In genomic region chr12:3959799-3960560, GRCh38 we compare ENCODE assay signal across 1 cellular context.
TF ChIP-seq lines count a peak whose summit lies in the region.

No MANE protein-coding gene starts in this region.

TF ChIP-seq in HepG2, 621 proteins besides CTCF, POLR2A, EP300 and RAD21 (continued from another document and continues in another):
- TF ChIP-seq ZBTB42 (CRISPR knock-in tag; IDR thresholded peaks at IDR 0.05): no peak
- no peak for TF ChIP-seq KAT2B (IDR thresholded peaks at IDR 0.05; ENCODE audit: borderline replicate concordance, low read depth, low read length)
- 0 out of 2 replicates have a peak, but pooled peaks have one; percentile 29 for TF ChIP-seq FOXJ3 (CRISPR knock-in tag; IDR thresholded peaks at IDR 0.05; ENCODE audit: borderline replicate concordance)
- peak; percentile 47; the same call in 1 of the 2 replicates for TF ChIP-seq MED13 (CRISPR knock-in tag; IDR thresholded peaks at IDR 0.05)
- no peak for TF ChIP-seq BATF2 (CRISPR knock-in tag; IDR thresholded peaks at IDR 0.05)
- TF ChIP-seq ZNF605 (CRISPR knock-in tag; IDR thresholded peaks at IDR 0.05): no peak
- TF ChIP-seq ZFP41 (CRISPR knock-in tag; IDR thresholded peaks at IDR 0.05; ENCODE audit: borderline replicate concordance): no peak
- TF ChIP-seq, protein P1, sequence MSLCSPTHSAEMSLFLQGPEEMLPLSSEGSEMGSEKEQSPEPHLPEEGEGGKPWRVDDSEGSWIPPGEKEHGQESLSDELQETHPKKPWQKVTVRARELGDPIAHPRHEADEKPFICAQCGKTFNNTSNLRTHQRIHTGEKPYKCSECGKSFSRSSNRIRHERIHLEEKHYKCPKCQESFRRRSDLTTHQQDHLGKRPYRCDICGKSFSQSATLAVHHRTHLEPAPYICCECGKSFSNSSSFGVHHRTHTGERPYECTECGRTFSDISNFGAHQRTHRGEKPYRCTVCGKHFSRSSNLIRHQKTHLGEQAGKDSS (CRISPR knock-in tag; IDR thresholded peaks at IDR 0.05; ENCODE audit: borderline replicate concordance, low read depth): peak; percentile 49; the same call in 1 of the 2 replicates
- TF ChIP-seq ZNF609 (CRISPR knock-in tag; IDR thresholded peaks at IDR 0.05; ENCODE audit: borderline replicate concordance): peak; percentile 25; the same call in 1 of the 2 replicates
- TF ChIP-seq ZNF142 (CRISPR knock-in tag; IDR thresholded peaks at IDR 0.05): no peak
- TF ChIP-seq ZNF331 (CRISPR knock-in tag; IDR thresholded peaks at IDR 0.05): no peak
- TF ChIP-seq TP53 (CRISPR knock-in tag; conservative IDR thresholded peaks at IDR 0.05): no peak
- TF ChIP-seq ZNF782 (CRISPR knock-in tag; IDR thresholded peaks at IDR 0.05; ENCODE audit: borderline replicate concordance): peak; percentile 32; the same call in 1 of the 2 replicates
- TF ChIP-seq ZNF281 (CRISPR knock-in tag; IDR thresholded peaks at IDR 0.05; ENCODE audit: borderline replicate concordance): 0 out of 2 replicates have a peak, but pooled peaks have one; percentile 12
- TF ChIP-seq PRDM4 (CRISPR knock-in tag; IDR thresholded peaks at IDR 0.05; ENCODE audit: borderline replicate concordance): no peak
- TF ChIP-seq TARDBP (CRISPR knock-in tag; IDR thresholded peaks at IDR 0.05): no peak
- no peak for TF ChIP-seq ZC3H4 (CRISPR knock-in tag; IDR thresholded peaks at IDR 0.05; ENCODE audit: borderline replicate concordance)
- no peak for TF ChIP-seq ZNF33B (CRISPR knock-in tag; IDR thresholded peaks at IDR 0.05)
- TF ChIP-seq, protein P2, sequence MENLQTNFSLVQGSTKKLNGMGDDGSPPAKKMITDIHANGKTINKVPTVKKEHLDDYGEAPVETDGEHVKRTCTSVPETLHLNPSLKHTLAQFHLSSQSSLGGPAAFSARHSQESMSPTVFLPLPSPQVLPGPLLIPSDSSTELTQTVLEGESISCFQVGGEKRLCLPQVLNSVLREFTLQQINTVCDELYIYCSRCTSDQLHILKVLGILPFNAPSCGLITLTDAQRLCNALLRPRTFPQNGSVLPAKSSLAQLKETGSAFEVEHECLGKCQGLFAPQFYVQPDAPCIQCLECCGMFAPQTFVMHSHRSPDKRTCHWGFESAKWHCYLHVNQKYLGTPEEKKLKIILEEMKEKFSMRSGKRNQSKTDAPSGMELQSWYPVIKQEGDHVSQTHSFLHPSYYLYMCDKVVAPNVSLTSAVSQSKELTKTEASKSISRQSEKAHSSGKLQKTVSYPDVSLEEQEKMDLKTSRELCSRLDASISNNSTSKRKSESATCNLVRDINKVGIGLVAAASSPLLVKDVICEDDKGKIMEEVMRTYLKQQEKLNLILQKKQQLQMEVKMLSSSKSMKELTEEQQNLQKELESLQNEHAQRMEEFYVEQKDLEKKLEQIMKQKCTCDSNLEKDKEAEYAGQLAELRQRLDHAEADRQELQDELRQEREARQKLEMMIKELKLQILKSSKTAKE (CRISPR knock-in tag; IDR thresholded peaks at IDR 0.05; ENCODE audit: borderline replicate concordance): peak; percentile 85
- TF ChIP-seq ZSCAN25 (CRISPR knock-in tag; IDR thresholded peaks at IDR 0.05): no peak
- TF ChIP-seq NFKB2 (CRISPR knock-in tag; IDR thresholded peaks at IDR 0.05; ENCODE audit: borderline replicate concordance): 0 out of 2 replicates have a peak, but pooled peaks have one; percentile 41
- TF ChIP-seq, protein P3, sequence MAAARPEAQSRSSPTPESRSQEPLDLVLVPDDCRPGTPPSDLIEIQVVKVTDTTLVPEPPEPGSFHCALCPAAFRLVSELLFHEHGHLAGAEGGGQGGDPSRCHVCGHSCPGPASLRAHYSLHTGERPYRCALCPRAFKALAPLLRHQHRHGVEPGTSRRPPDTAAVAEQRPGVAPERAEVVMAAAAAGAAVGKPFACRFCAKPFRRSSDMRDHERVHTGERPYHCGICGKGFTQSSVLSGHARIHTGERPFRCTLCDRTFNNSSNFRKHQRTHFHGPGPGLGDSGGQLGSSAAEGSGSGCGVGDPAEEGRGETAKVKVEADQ (CRISPR knock-in tag; IDR thresholded peaks at IDR 0.05; ENCODE audit: borderline replicate concordance): no peak
- no peak for TF ChIP-seq GPBP1L1 (CRISPR knock-in tag; IDR thresholded peaks at IDR 0.05)
